ENCODE assay signal across 8 cellular contexts in the genomic region with DNA sequence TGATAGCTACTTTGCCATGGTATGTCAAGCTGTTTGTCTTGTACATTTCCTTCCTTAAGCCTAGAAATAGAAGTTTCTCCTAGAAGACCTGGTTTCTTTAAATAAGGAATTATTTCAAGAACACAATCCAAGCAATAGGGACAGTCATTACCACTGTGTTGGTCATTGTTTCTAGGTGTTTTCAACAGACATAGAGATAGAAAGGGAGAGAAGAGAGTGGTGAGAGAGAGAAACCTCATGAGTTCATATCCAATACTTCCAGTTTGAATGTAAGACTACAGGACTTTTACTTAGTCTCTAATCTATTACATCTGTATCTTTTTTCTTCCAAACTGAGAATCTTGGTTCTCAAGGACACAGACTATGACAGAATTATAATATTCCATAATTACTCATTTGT.
"Had no signal": no experiment of that assay in that cellular context is flagged by ENCODE, and none has a peak within 500 bp of the region (broad histone marks: within the 10 kb centered on the region; RNA-seq: fewer than 3 reads in every experiment).

No MANE protein-coding gene starts in this region.

- H3K36me3 ChIP-seq: HAP-1 had no signal

- H3K4me1 ChIP-seq: HAP-1 had no signal

- ATAC-seq: HCT116, HepG2 had no signal

- H3K4me3 ChIP-seq: GM23248, HAP-1 had no signal

- FAIRE-seq: HepG2 had no signal

- H2AFZ ChIP-seq: GM23248 had no signal

- DNase-seq: GM23248, GOT3, H7, HFFc6 had no signal

- H3K9me3 ChIP-seq: HAP-1 had no signal

- H3K27ac ChIP-seq: GM23248, HL-60 had no signal

- H3K27ac Mint-ChIP-seq: HFFc6 had no signal

- H3K9ac ChIP-seq: GM23248 had no signal

- H3K4me3 Mint-ChIP-seq: HFFc6 had no signal

- H3K9me3 Mint-ChIP-seq: HFFc6 had no signal
